ENCODE assay signal across 1 cellular context in genomic region chr4:8547108-8547911, GRCh38.
A peak's percentile ranks its signal among the peaks of the same experiment; 100 is the strongest.
TF ChIP-seq lines count a peak whose summit lies in the region.

No MANE protein-coding gene starts in this region.

TF ChIP-seq in K562, 482 proteins besides CTCF, POLR2A, EP300 and RAD21 (continued from another document):
- TF ChIP-seq CHD7 (IDR thresholded peaks at IDR 0.05; ENCODE audit: low read depth, low read length) (no peak), TBP (optimal IDR thresholded peaks at IDR 0.05; ENCODE audit: low read depth, low read length) (no peak), ZHX1 (conservative IDR thresholded peaks at IDR 0.05; ENCODE audit: low read length) (no peak), ZNF449 (CRISPR knock-in tag; IDR thresholded peaks at IDR 0.05) (no peak), LCOR (CRISPR knock-in tag; IDR thresholded peaks at IDR 0.05) (peak; percentile 67), BRF1 (IDR thresholded peaks at IDR 0.05; ENCODE audit: borderline replicate concordance, extremely low read depth, insufficient read length) (no peak), JUND (IDR thresholded peaks at IDR 0.05; ENCODE audit: borderline replicate concordance, low read depth, low read length) (peak; percentile 90), JUND (tag; IDR thresholded peaks at IDR 0.05; ENCODE audit: borderline replicate concordance, low read depth, low read length) (peak; percentile 91; the same call in 2 of the 3 replicates), PHF20 (IDR thresholded peaks at IDR 0.05; ENCODE audit: partially characterized antibody) (peak; percentile 69), PHF21A (IDR thresholded peaks at IDR 0.05; ENCODE audit: borderline replicate concordance, low read depth) (no peak), FOXK1 (CRISPR knock-in tag; IDR thresholded peaks at IDR 0.05; ENCODE audit: borderline replicate concordance) (no peak), SETDB1 (IDR thresholded peaks at IDR 0.05; ENCODE audit: low read length) (no peak), SMARCA5 (IDR thresholded peaks at IDR 0.05) (peak; percentile 98), SRSF3 (IDR thresholded peaks at IDR 0.05; ENCODE audit: insufficient read depth, low read length) (no peak), ZNF121 (CRISPR knock-in tag; conservative IDR thresholded peaks at IDR 0.05) (no peak), NFXL1 (CRISPR knock-in tag; IDR thresholded peaks at IDR 0.05) (no peak), NCOA1 (IDR thresholded peaks at IDR 0.05; ENCODE audit: low read depth) (no peak), EZH2 (IDR thresholded peaks at IDR 0.05; ENCODE audit: borderline replicate concordance, low read depth, low read length) (no peak), ELF1 (tag; IDR thresholded peaks at IDR 0.05) (peak; percentile 47), CBFA2T2 (conservative IDR thresholded peaks at IDR 0.05) (no peak), ETV1 (tag; conservative IDR thresholded peaks at IDR 0.05; ENCODE audit: low read depth) (peak; percentile 71), PCBP2 (IDR thresholded peaks at IDR 0.05; ENCODE audit: low read depth, low read length, poor library complexity, severe bottlenecking) (no peak)
- TF ChIP-seq, protein P1, sequence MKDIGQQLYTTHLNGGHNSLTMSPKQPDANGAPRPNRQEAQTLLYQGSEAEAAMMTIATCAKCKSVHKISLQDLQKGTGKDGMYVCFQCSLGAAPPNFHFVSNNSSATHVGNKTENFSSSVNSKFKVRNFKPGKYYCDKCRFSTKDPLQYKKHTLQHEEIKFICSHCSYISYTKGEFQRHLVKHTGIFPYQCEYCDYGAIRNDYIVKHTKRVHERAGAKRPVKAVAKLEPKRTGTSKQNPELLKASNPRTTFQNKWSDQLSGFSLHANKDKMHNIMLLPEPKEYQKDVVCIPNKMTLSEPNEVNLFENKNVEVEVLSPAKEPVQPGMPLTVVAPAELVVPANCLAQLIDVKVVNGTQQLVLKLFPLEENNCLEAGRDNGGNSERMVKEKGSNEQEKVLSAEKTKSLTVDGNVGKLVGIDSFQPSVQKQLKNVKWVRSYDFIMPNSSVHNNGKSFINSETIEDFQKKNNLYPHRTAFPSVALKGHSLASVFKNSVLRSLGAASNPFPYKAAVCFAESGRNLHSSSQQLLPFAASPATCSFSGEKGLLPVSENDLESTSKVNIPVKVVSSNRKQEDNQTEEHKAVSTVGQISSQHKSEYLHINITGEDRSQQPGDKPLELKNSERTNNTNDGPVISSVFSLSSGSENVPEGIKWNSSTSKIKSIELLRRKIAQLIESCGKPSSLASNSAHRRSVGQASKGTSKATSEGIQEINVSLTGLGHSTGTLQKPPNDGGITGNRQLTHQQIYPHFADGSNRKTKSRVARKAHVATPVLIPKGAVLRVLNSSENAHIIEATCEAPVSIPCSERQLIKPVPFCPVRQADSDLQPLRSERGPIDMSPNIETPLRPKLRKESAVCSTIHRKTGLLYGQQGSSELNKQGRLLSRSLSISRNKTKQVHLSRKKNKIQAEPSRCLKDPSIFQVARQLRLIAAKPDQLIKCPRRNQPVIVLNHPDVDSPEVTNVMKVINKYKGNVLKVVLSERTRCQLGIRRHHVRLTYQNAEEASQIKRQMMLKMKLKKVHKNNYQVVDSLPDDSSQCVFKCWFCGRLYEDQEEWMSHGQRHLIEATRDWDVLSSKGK (CRISPR knock-in tag; IDR thresholded peaks at IDR 0.05): no peak
- TF ChIP-seq, protein P2, sequence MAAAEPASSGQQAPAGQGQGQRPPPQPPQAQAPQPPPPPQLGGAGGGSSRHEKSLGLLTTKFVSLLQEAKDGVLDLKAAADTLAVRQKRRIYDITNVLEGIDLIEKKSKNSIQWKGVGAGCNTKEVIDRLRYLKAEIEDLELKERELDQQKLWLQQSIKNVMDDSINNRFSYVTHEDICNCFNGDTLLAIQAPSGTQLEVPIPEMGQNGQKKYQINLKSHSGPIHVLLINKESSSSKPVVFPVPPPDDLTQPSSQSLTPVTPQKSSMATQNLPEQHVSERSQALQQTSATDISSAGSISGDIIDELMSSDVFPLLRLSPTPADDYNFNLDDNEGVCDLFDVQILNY (CRISPR knock-in tag; IDR thresholded peaks at IDR 0.05): no peak
- TF ChIP-seq, protein P3, sequence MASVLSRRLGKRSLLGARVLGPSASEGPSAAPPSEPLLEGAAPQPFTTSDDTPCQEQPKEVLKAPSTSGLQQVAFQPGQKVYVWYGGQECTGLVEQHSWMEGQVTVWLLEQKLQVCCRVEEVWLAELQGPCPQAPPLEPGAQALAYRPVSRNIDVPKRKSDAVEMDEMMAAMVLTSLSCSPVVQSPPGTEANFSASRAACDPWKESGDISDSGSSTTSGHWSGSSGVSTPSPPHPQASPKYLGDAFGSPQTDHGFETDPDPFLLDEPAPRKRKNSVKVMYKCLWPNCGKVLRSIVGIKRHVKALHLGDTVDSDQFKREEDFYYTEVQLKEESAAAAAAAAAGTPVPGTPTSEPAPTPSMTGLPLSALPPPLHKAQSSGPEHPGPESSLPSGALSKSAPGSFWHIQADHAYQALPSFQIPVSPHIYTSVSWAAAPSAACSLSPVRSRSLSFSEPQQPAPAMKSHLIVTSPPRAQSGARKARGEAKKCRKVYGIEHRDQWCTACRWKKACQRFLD (CRISPR knock-in tag; IDR thresholded peaks at IDR 0.05): no peak
- TF ChIP-seq, protein P4, sequence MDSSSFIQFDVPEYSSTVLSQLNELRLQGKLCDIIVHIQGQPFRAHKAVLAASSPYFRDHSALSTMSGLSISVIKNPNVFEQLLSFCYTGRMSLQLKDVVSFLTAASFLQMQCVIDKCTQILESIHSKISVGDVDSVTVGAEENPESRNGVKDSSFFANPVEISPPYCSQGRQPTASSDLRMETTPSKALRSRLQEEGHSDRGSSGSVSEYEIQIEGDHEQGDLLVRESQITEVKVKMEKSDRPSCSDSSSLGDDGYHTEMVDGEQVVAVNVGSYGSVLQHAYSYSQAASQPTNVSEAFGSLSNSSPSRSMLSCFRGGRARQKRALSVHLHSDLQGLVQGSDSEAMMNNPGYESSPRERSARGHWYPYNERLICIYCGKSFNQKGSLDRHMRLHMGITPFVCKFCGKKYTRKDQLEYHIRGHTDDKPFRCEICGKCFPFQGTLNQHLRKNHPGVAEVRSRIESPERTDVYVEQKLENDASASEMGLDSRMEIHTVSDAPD (CRISPR knock-in tag; IDR thresholded peaks at IDR 0.05): no peak
- TF ChIP-seq, protein P5, sequence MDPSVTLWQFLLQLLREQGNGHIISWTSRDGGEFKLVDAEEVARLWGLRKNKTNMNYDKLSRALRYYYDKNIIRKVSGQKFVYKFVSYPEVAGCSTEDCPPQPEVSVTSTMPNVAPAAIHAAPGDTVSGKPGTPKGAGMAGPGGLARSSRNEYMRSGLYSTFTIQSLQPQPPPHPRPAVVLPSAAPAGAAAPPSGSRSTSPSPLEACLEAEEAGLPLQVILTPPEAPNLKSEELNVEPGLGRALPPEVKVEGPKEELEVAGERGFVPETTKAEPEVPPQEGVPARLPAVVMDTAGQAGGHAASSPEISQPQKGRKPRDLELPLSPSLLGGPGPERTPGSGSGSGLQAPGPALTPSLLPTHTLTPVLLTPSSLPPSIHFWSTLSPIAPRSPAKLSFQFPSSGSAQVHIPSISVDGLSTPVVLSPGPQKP (CRISPR knock-in tag; IDR thresholded peaks at IDR 0.05): no peak
TF ChIP-seq in K562: peak in this region for 90.
